Comparison of ENCODE assay signal across 9 cellular contexts in genomic region chr4:9765091-9765490, GRCh38. TPM values are rescaled to one million over a fixed set of nuclear protein-coding genes. Genes with fewer than 3 reads are reported as not detected.
DNase-seq lines count a peak whose midpoint lies in the region; ATAC-seq and TF ChIP-seq lines count a peak whose summit lies in the region.
"Had no signal": no experiment of that assay in that cellular context is flagged by ENCODE, and none has a peak within 500 bp of the region (broad histone marks: within the 10 kb centered on the region; RNA-seq: fewer than 3 reads in every experiment).

No MANE protein-coding gene starts in this region.

- TF ChIP-seq CTCF in SK-N-SH (IDR thresholded peaks at IDR 0.05) (no peak), epithelial cell of proximal tubule (conservative IDR thresholded peaks at IDR 0.05; ENCODE audit: low read depth, low read length) (peak; percentile 61), retinal pigment epithelial cell (conservative IDR thresholded peaks at IDR 0.05; ENCODE audit: low read depth, low read length) (peak; percentile 42), uterus (IDR thresholded peaks at IDR 0.05) (no peak)

- CTCF ChIA-PET in SK-N-SH (lab: Yijun Ruan, JAX) = interaction anchor here (0.7 to 7.6 kb wide), 6 partner anchors 127 to 248 kb away, joined by 3 to 205 read pairs (median 4); no protein-coding TSS in a partner anchor

- H2AFZ ChIP-seq in SK-N-SH (ENCODE audit: low read depth) = no peak overlapping the region

- H3K27me3 ChIP-seq in SK-N-SH (ENCODE audit: insufficient read depth) (no peaks in the 10 kb centered on the region), uterus (no peaks in the 10 kb centered on the region)

- TF ChIP-seq EP300 in SK-N-SH (IDR thresholded peaks at IDR 0.05; ENCODE audit: borderline replicate concordance in 1 of 2, low read depth in 1 of 2, low read length in 1 of 2) = no peak

- no peaks in the 10 kb centered on the region for H4K20me1 ChIP-seq in SK-N-SH (ENCODE audit: insufficient read depth)

- no peaks in the 10 kb centered on the region for H3K79me2 ChIP-seq in SK-N-SH (ENCODE audit: insufficient read depth)

- DNase-seq in SK-N-SH (peak; percentile 23), NAMALWA (ENCODE audit: low spot score) (peak; percentile 37), epithelial cell of proximal tubule (ENCODE audit: low read depth) (no peak), retinal pigment epithelial cell (ENCODE audit: low read depth) (no peak), uterus (no peak)
- DNase-seq: NCI-H2171 treated with DMSO at 0.1 percent for 48 hours had no signal

- H3K36me3 ChIP-seq in SK-N-SH (replicated peaks in 1 of 2; ENCODE audit: control insufficient read depth in 1 of 2, insufficient read depth in 2 of 2, low read length in 1 of 2) (no peaks in the 10 kb centered on the region), uterus (no peaks in the 10 kb centered on the region)

- WGBS in SK-N-SH (ENCODE audit: low lambda C conversion rate) = 18% methylated on average over 7 of the region's 9 CpGs

- TF ChIP-seq RAD21 in SK-N-SH (IDR thresholded peaks at IDR 0.05; ENCODE audit: low read length) = peak; percentile 40

- no peak for TF ChIP-seq POLR2A in uterus (IDR thresholded peaks at IDR 0.05)

- H3F3A ChIP-seq in SK-N-SH (replicated peaks; ENCODE audit: insufficient read depth) = no peaks in the 10 kb centered on the region

- no peaks in the 10 kb centered on the region for H3K4me1 ChIP-seq in SK-N-SH (ENCODE audit: control insufficient read depth in 1 of 2, insufficient read depth in 2 of 2, low read depth in 1 of 2, low read length in 1 of 2)
- H3K4me1 ChIP-seq in uterus = no peaks in the 10 kb centered on the region

- intact Hi-C loops in uterus (cut with DNase I; ENCODE audit: low total_unique reads) = no loop called here

- H3K9ac ChIP-seq in SK-N-SH = no peak overlapping the region

- POLR2A ChIA-PET in SK-N-SH (lab: Yijun Ruan, JAX) = no interaction called here

- no peak overlapping the region for H3K4me3 ChIP-seq in SK-N-SH (ENCODE audit: low read depth in 2 of 2, low read length in 1 of 2)
- no peak overlapping the region for H3K4me3 ChIP-seq in epithelial cell of proximal tubule (ENCODE audit: low read depth, low read length)
- no peak overlapping the region for H3K4me3 ChIP-seq in retinal pigment epithelial cell (ENCODE audit: low read length)
- H3K4me3 ChIP-seq in uterus = no peak overlapping the region

- no peak overlapping the region for H3K27ac ChIP-seq in SK-N-SH (ENCODE audit: low read depth in 2 of 2, low read length in 1 of 2)
- H3K27ac ChIP-seq in uterus = no peak overlapping the region

- H3K4me2 ChIP-seq in SK-N-SH = no peak overlapping the region

- no peak for ATAC-seq in SK-N-SH treated with all-trans-retinoic acid at 6 μM for 48 hours
- ATAC-seq in GM19324 (IDR thresholded peaks at IDR 0.05; ENCODE audit: low FRiP score, unreplicated experiment) = no peak
- ATAC-seq in HG02623 (IDR thresholded peaks at IDR 0.05; ENCODE audit: unreplicated experiment) = no peak

- no peaks in the 10 kb centered on the region for H3K9me2 ChIP-seq in SK-N-SH

- H3K9me3 ChIP-seq in SK-N-SH = no peaks in the 10 kb centered on the region
- no peaks in the 10 kb centered on the region for H3K9me3 ChIP-seq in uterus

TF ChIP-seq in SK-N-SH, 30 proteins besides CTCF, POLR2A, EP300 and RAD21:
- no peak for TF ChIP-seq MXI1 (IDR thresholded peaks at IDR 0.05; ENCODE audit: low read depth, low read length)
- TF ChIP-seq CHD2 (IDR thresholded peaks at IDR 0.05; ENCODE audit: low read length, partially characterized antibody) = no peak
- peak; percentile 16; the same call in 1 of the 2 replicates for TF ChIP-seq SMC3 (IDR thresholded peaks at IDR 0.05; ENCODE audit: low read depth, low read length)

TF ChIP-seq in SK-N-SH treated with all-trans-retinoic acid at 6 μM for 48 hours, 23 proteins besides CTCF, POLR2A, EP300 and RAD21:
- no peak for TF ChIP-seq CSRNP3 (CRISPR knock-in tag; IDR thresholded peaks at IDR 0.05)
- TF ChIP-seq ISL1 (CRISPR knock-in tag; IDR thresholded peaks at IDR 0.05) = no peak
- no peak for TF ChIP-seq TOX (CRISPR knock-in tag; IDR thresholded peaks at IDR 0.05; ENCODE audit: borderline replicate concordance)
- no peak for TF ChIP-seq TCF4 (CRISPR knock-in tag; IDR thresholded peaks at IDR 0.05; ENCODE audit: borderline replicate concordance)
- no peak for TF ChIP-seq GLIS3 (CRISPR knock-in tag; IDR thresholded peaks at IDR 0.05)
- TF ChIP-seq BACH2 (CRISPR knock-in tag; IDR thresholded peaks at IDR 0.05; ENCODE audit: borderline replicate concordance) = no peak
TF ChIP-seq in SK-N-SH treated with all-trans-retinoic acid at 6 μM for 48 hours: peak in this region for 0.

RNA-seq across cellular contexts. Expression of gene DRD5, which starts 16.3 kb away (rescaled TPM):
- not detected in 2 replicates for polyA plus RNA-seq in SK-N-SH (2012; rRNA removed)
- not detected in 2 replicates for polyA plus RNA-seq in SK-N-SH (2012; cell fraction: cytosol; rRNA removed)
- polyA plus RNA-seq in SK-N-SH (2012; cell fraction: nucleus; rRNA removed) = not detected in 2 replicates
- total RNA-seq in epithelial cell of proximal tubule (not detected in 2 replicates), uterus (not detected)

Comparison
In these comparisons a context has a peak if more than half of its experiments do, and no peak if none do; other contexts are left out.
1. DNase-seq: peak in SK-N-SH (single experiment) and NAMALWA (single experiment); none in epithelial cell of proximal tubule (single experiment), retinal pigment epithelial cell (single experiment) and uterus (0 of 2).
2. CTCF ChIP-seq: peak in epithelial cell of proximal tubule (single experiment) and retinal pigment epithelial cell (single experiment); none in SK-N-SH (single experiment) and uterus (0 of 4).